9 cellular contexts compared by ENCODE assay signal in the genomic region with DNA sequence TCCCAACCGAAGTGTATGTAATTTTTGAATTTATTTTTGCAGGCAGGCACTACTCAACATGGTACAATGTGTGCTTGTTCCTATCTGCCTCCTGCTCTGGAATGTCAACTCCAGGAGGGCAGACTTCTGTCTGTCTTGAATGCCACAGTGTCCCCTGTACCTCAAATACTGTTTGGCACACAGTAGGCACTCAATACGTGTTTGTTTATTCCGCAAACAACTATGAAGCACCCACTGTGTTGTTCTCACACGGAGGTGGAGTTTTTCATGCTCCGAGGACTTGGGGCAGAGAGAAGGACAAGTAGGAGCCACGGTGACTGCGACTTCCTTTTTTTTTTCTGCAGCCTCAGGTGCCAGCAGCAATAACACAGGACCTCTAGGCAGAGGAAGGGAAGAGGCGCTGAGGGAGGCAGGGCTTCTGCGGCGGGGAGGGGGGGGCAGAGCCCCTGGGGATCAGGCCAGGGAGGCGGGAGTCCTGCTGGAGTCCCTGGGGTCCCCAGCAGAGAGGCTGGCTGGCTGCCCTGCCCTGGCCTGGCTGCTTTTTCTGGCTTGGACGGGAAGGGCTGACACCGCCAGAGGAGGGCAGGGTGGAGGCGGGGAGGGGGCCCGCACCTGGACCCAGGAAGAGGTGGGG. TPM values are rescaled to one million over a fixed set of nuclear protein-coding genes. Genes with fewer than 3 reads are reported as not detected.
A peak's percentile ranks its signal among the peaks of the same experiment; 100 is the strongest.
DNase-seq lines count a peak whose midpoint lies in the region; ATAC-seq and TF ChIP-seq lines count a peak whose summit lies in the region.
"Had no signal": no experiment of that assay in that cellular context is flagged by ENCODE, and none has a peak within 500 bp of the region (broad histone marks: within the 10 kb centered on the region; RNA-seq: fewer than 3 reads in every experiment).

No MANE protein-coding gene starts in this region.

- peaks cover 0 to 54% (median 6%) of the 10 kb centered on the region in 4 donors for H3K27me3 ChIP-seq in esophagus muscularis mucosa
- H3K27me3 ChIP-seq in CD4-positive, alpha-beta T cell (ENCODE audit: control insufficient read depth, insufficient read depth, low read length), result peaks cover 11% of the 10 kb centered on the region

- H3K27me3 Mint-ChIP-seq in CD4-positive, alpha-beta T cell, result peaks cover 37% of the 10 kb centered on the region

- peaks cover 12 to 22% (median 15%) of the 10 kb centered on the region in 4 donors for H3K4me1 ChIP-seq in esophagus muscularis mucosa

- no peak for TF ChIP-seq EP300 in esophagus muscularis mucosa (IDR thresholded peaks at IDR 0.05)

- CTCF ChIA-PET in CD4-positive, alpha-beta T cell (lab: Charles Lee), result interaction anchor here (1.0 kb wide), 1 partner anchor 17 kb away, joined by 4 read pairs; no protein-coding TSS in a partner anchor

- no peaks in the 10 kb centered on the region for H3K36me3 ChIP-seq in esophagus muscularis mucosa

- no peak for ATAC-seq in CD4-positive, alpha-beta T cell (ENCODE audit: poor library complexity)
- ATAC-seq in GM18868 (IDR thresholded peaks at IDR 0.05; ENCODE audit: unreplicated experiment), result no peak

- intact Hi-C loops in esophagus muscularis mucosa (cut with DNase I), result no loop called here
- intact Hi-C loops in CD4-positive, alpha-beta T cell (cut with DNase I, micrococcal nuclease), result no loop called here

- WGBS in esophagus muscularis mucosa, result 19% methylated on average over 13 of the region's 15 CpGs

- H3K27ac ChIP-seq in esophagus muscularis mucosa (replicated peaks in 1 of 4), result no peak overlapping the region
- H3K27ac ChIP-seq in CD4-positive, alpha-beta T cell (ENCODE audit: low read depth, low read length), result no peak overlapping the region

- no peaks in the 10 kb centered on the region for H3K9me3 ChIP-seq in esophagus muscularis mucosa
- no peaks in the 10 kb centered on the region for H3K9me3 ChIP-seq in CD4-positive, alpha-beta T cell (ENCODE audit: control insufficient read depth, low read length)

- no peaks in the 10 kb centered on the region for H3K36me3 Mint-ChIP-seq in CD4-positive, alpha-beta T cell (ENCODE audit: low read depth)
- H3K36me3 Mint-ChIP-seq: CD4-positive, CD25-positive, alpha-beta regulatory T cell had no signal

- DNase-seq in AML-193 (lab: John Stamatoyannopoulos, UW) (peak; percentile 59 to 74), Kasumi-1 (lab: John Stamatoyannopoulos, UW) (peak; percentile 88 to 91), UCSD-AML1 (lab: John Stamatoyannopoulos, UW; ENCODE audit: unreplicated experiment) (peak; percentile 28), left kidney (ENCODE audit: low read depth, low spot score) (peak; percentile 27), esophagus muscularis mucosa (ENCODE audit: extremely low spot score) (no peak), activated gamma-delta T cell (lab: John Stamatoyannopoulos, UW) (no peak)
- DNase-seq in CD4-positive, alpha-beta T cell, result no peak
- DNase-seq: CD4-positive, CD25-positive, alpha-beta regulatory T cell had no signal

- TF ChIP-seq POLR2A in esophagus muscularis mucosa (IDR thresholded peaks at IDR 0.05; ENCODE audit: low read depth), result no peak

- POLR2A ChIA-PET in CD4-positive, alpha-beta T cell (lab: Charles Lee), result no interaction called here

- no peak for TF ChIP-seq CTCF in esophagus muscularis mucosa (IDR thresholded peaks at IDR 0.05)
- TF ChIP-seq CTCF in CD4-positive, alpha-beta T cell (IDR thresholded peaks at IDR 0.05), result no peak

- no peaks in the 10 kb centered on the region for H3K4me1 Mint-ChIP-seq in CD4-positive, alpha-beta T cell (ENCODE audit: low read depth)
- H3K4me1 Mint-ChIP-seq: CD4-positive, CD25-positive, alpha-beta regulatory T cell had no signal

- H3K4me3 ChIP-seq in esophagus muscularis mucosa, result no peak overlapping the region

- no peak overlapping the region for H3K27ac Mint-ChIP-seq in CD4-positive, alpha-beta T cell
- H3K27ac Mint-ChIP-seq: CD4-positive, CD25-positive, alpha-beta regulatory T cell had no signal

- H3K4me3 Mint-ChIP-seq in CD4-positive, alpha-beta T cell, result no peak overlapping the region
- H3K4me3 Mint-ChIP-seq: CD4-positive, CD25-positive, alpha-beta regulatory T cell had no signal

- H3K9me3 Mint-ChIP-seq in CD4-positive, alpha-beta T cell, result no peaks in the 10 kb centered on the region

RNA-seq across cellular contexts. Expression of a gene that starts 29.3 kb away (rescaled TPM):
- 10 to 100 TPM in 3 of 4 donors, 1 to 10 TPM in 1; 5.5 to 16.5 (median 13.2) TPM for total RNA-seq in esophagus muscularis mucosa
- 1 to 10 TPM; 4.4 to 5.1 TPM for total RNA-seq in CD4-positive, alpha-beta T cell

RNA-seq across cellular contexts. Expression of a gene that starts 50.5 kb away (rescaled TPM):
- total RNA-seq in esophagus muscularis mucosa, result 10 to 100 TPM in 2 of 4 donors, 1 to 10 TPM in 2; 3.7 to 22.5 (median 14.2) TPM
- under 1 TPM; 0.14 to 0.17 TPM for total RNA-seq in CD4-positive, alpha-beta T cell
- total RNA-seq: CD4-positive, CD25-positive, alpha-beta regulatory T cell had no signal

Comparison
In these comparisons a context has a peak if more than half of its experiments do, and no peak if none do; other contexts are left out.
1. DNase-seq: peak in AML-193 (2 of 2), Kasumi-1 (2 of 2), UCSD-AML1 (single experiment) and left kidney (single experiment); none in esophagus muscularis mucosa (single experiment), CD4-positive, alpha-beta T cell (0 of 10) and activated gamma-delta T cell (single experiment).
2. RNA of a gene that starts 50.5 kb away (total RNA-seq): 3.7 to 22.5 TPM in esophagus muscularis mucosa; 0.14 to 0.17 TPM in CD4-positive, alpha-beta T cell; every median in the first group is over 4 times any median in the second.